In genomic region chr15:42156266-42156922, GRCh38 we compare ENCODE assay signal across 12 cellular contexts. TPM values are rescaled to one million over a fixed set of nuclear protein-coding genes. Genes with fewer than 3 reads are reported as not detected.
DNase-seq lines count a peak whose midpoint lies in the region; ATAC-seq, FAIRE-seq and TF ChIP-seq lines count a peak whose summit lies in the region.
"Had no signal": no experiment of that assay in that cellular context is flagged by ENCODE, and none has a peak within 500 bp of the region (broad histone marks: within the 10 kb centered on the region; RNA-seq: fewer than 3 reads in every experiment).

Gene PLA2G4F (minus strand): TSS chr15:42156636. CDS start chr15:42156549, 87 bp downstream.

- H3K27me3 ChIP-seq in smooth muscle cell (ENCODE audit: low read depth): no peaks in the 10 kb centered on the region

- no peak within 1 kb of the TSS for H3K4me2 ChIP-seq in smooth muscle cell

- H3F3A ChIP-seq in smooth muscle cell (ENCODE audit: low read depth): peaks cover 5% of the 10 kb centered on the region

- peak within 1 kb of the TSS; percentile 57 to 58 for H3K4me3 ChIP-seq in kidney (ENCODE audit: low read length in 2 of 2)
- H3K4me3 ChIP-seq in smooth muscle cell: peak within 1 kb of the TSS; percentile 16

- no peak for ATAC-seq in HG02798 (IDR thresholded peaks at IDR 0.05; ENCODE audit: poor library complexity, unreplicated experiment)

- H3K27ac ChIP-seq in VCaP: peak within 1 kb of the TSS; percentile 95
- H3K27ac ChIP-seq in kidney (ENCODE audit: low read depth in 2 of 2, low read length in 2 of 2): peak within 1 kb of the TSS; percentile 90 to 92
- H3K27ac ChIP-seq in smooth muscle cell (ENCODE audit: low read depth): no peak within 1 kb of the TSS

- no peak within 1 kb of the TSS for H2AFZ ChIP-seq in smooth muscle cell (ENCODE audit: low read depth)

- H3K9ac ChIP-seq in kidney (ENCODE audit: low read length in 2 of 2) (peak within 1 kb of the TSS; percentile 21 to 76), smooth muscle cell (ENCODE audit: low read depth) (no peak within 1 kb of the TSS)

- no peaks in the 10 kb centered on the region for H3K79me2 ChIP-seq in smooth muscle cell (ENCODE audit: low read depth)

- H3K36me3 ChIP-seq in kidney (ENCODE audit: control insufficient read depth in 1 of 2, insufficient read depth in 2 of 2, low read length in 2 of 2) (peaks cover 14 to 17% of the 10 kb centered on the region in 2 donors), smooth muscle cell (ENCODE audit: low read depth) (peaks cover 6% of the 10 kb centered on the region)

- no peaks in the 10 kb centered on the region for H4K20me1 ChIP-seq in smooth muscle cell (ENCODE audit: low read depth)

- H3K4me1 ChIP-seq in kidney (ENCODE audit: control insufficient read depth in 1 of 2, insufficient read depth in 1 of 2, low read depth in 1 of 2, low read length in 2 of 2): peaks cover 26 to 34% of the 10 kb centered on the region in 2 donors
- H3K4me1 ChIP-seq in smooth muscle cell (ENCODE audit: low read depth): no peaks in the 10 kb centered on the region

- 83% methylated on average over 7 of the region's 7 CpGs for WGBS in smooth muscle cell (ENCODE audit: low lambda C conversion rate)

- no peaks in the 10 kb centered on the region for H3K9me3 ChIP-seq in kidney (ENCODE audit: control insufficient read depth in 1 of 2, low read length in 2 of 2)
- no peaks in the 10 kb centered on the region for H3K9me3 ChIP-seq in smooth muscle cell (replicated peaks; ENCODE audit: low read depth)

- DNase-seq in DMS153 (lab: John Stamatoyannopoulos, UW) (peak; percentile 25), DMS153 treated with DMSO at 0.1 percent for 48 hours (lab: John Stamatoyannopoulos, UW; ENCODE audit: unreplicated experiment) (no peak), kidney (no peak), smooth muscle cell (lab: John Stamatoyannopoulos, UW; ENCODE audit: unreplicated experiment) (no peak), SIG-M5 treated with dmso at 0.1 percent for 504 hours (lab: John Stamatoyannopoulos, UW; ENCODE audit: unreplicated experiment) (no peak), occipital lobe (lab: John Stamatoyannopoulos, UW) (no peak)
- DNase-seq: activated naive CD4-positive, alpha-beta T cell treated with Interleukin-2 at 50 U/mL for 16 hours had no signal

- intact Hi-C loops in kidney (cut with DNase I): no loop called here

- TF ChIP-seq CTCF in VCaP (conservative IDR thresholded peaks at IDR 0.05): peak; percentile 35; the same call in 1 of the 2 replicates
- no peak for TF ChIP-seq CTCF in kidney (IDR thresholded peaks at IDR 0.05; ENCODE audit: borderline replicate concordance, extremely low read depth, insufficient read depth)
- TF ChIP-seq CTCF in smooth muscle cell (IDR thresholded peaks at IDR 0.05; ENCODE audit: borderline replicate concordance, insufficient read depth, poor library complexity, severe bottlenecking): no peak

- no peak for FAIRE-seq in kidney (lab: Jason Lieb, UNC)
- FAIRE-seq: A204.1, GM19239 had no signal

RNA-seq across cellular contexts. Expression of gene PLA2G4F, which starts in this region (rescaled TPM):
- 51.2 TPM for total RNA-seq in kidney
- 35.9 TPM for polyA plus RNA-seq in kidney (ENCODE audit: insufficient read depth, low read depth, low replicate concordance)
- 1.3 and 2.4 TPM in 2 replicates for total RNA-seq in smooth muscle cell
- 0.46 and 1.5 TPM in 2 replicates for polyA plus RNA-seq in smooth muscle cell
- not detected for total RNA-seq in occipital lobe
- total RNA-seq: pulmonary artery endothelial cell had no signal

Comparison
In these comparisons a context has a peak if more than half of its experiments do, and no peak if none do; other contexts are left out.
1. RNA of gene PLA2G4F (total RNA-seq): 51.2 TPM in kidney (single experiment); 1.3 to 2.4 TPM in smooth muscle cell and not detected in occipital lobe (single experiment); every median in the first group is over 10 times any median in the second.
2. RNA of gene PLA2G4F (polyA plus RNA-seq): 35.9 TPM in kidney (single experiment); 0.46 to 1.5 TPM in smooth muscle cell; every median in the first group is over 10 times any median in the second.